Comparison of ENCODE assay signal across 16 cellular contexts in genomic region chr19:41919948-41920712, GRCh38. TPM values are rescaled to one million over a fixed set of nuclear protein-coding genes. Genes with fewer than 3 reads are reported as not detected.
"Had no signal": no experiment of that assay in that cellular context is flagged by ENCODE, and none has a peak within 500 bp of the region (broad histone marks: within the 10 kb centered on the region; RNA-seq: fewer than 3 reads in every experiment).

No MANE protein-coding gene starts in this region.

- H3K27ac ChIP-seq: ascending aorta, cardiac muscle cell, gastrocnemius medialis, thyroid gland had no signal

- H3K36me3 ChIP-seq: ascending aorta, cardiac muscle cell, gastrocnemius medialis, thyroid gland had no signal

- ATAC-seq: gastrocnemius medialis had no signal

- H3K4me3 Mint-ChIP-seq: activated CD4-positive, alpha-beta memory T cell treated with anti-CD3 and anti-CD28 coated beads for 36 hours; activated T-helper 1 cell treated with anti-CD3 and anti-CD28 coated beads, Interleukin-12 subunit alpha, Interleukin-12 subunit beta, Interleukin-2, Interleukin-4 antibody, amounts not matched to agents 30 ng/mL and 10 ng/mL and 1 ng/mL, durations not matched to agents 14 hours and 24 hours and 36 hours; nephron progenitor cell had no signal

- H3K4me3 ChIP-seq: ascending aorta, cardiac muscle cell, gastrocnemius medialis, thyroid gland had no signal

- H3K27me3 Mint-ChIP-seq: activated CD4-positive, alpha-beta memory T cell treated with anti-CD3 and anti-CD28 coated beads for 36 hours had no signal

- DNase-seq: activated CD4-positive, alpha-beta memory T cell treated with anti-CD3 and anti-CD28 coated beads for 36 hours; activated CD4-positive, CD25-positive, alpha-beta regulatory T cell treated with anti-CD3 and anti-CD28 coated beads, Interleukin-2, amount 50 U/mL, for 72 hours; activated CD8-positive, alpha-beta memory T cell treated with anti-CD3 and anti-CD28 coated beads, Interleukin-2, amount 50 U/mL, for 4 hours; activated naive CD4-positive, alpha-beta T cell; gastrocnemius medialis; kidney glomerular epithelial cell; mesendoderm; nephron progenitor cell; stimulated activated CD4-positive, alpha-beta T cell treated with anti-CD3 and anti-CD28 coated beads, Interleukin-4, amount 100 ng/mL, for 1 hour; thyroid gland had no signal

- H3K36me3 Mint-ChIP-seq: activated CD4-positive, alpha-beta memory T cell treated with anti-CD3 and anti-CD28 coated beads for 36 hours had no signal

- H3K9me3 ChIP-seq: ascending aorta, gastrocnemius medialis, thyroid gland had no signal

- H3K9me3 Mint-ChIP-seq: activated CD4-positive, alpha-beta memory T cell treated with anti-CD3 and anti-CD28 coated beads for 36 hours; activated T-helper 1 cell treated with anti-CD3 and anti-CD28 coated beads, Interleukin-12 subunit alpha, Interleukin-12 subunit beta, Interleukin-2, Interleukin-4 antibody, amounts not matched to agents 30 ng/mL and 10 ng/mL and 1 ng/mL, durations not matched to agents 14 hours and 24 hours and 36 hours; nephron progenitor cell had no signal

- H3K4me1 ChIP-seq: ascending aorta, gastrocnemius medialis, thyroid gland had no signal

RNA-seq across cellular contexts. Expression of gene ERFL, which starts 8.1 kb away (rescaled TPM):
- total RNA-seq: ascending aorta, gastrocnemius medialis, liver, pulmonary artery endothelial cell had no signal
- polyA plus RNA-seq: liver had no signal

RNA-seq across cellular contexts. Expression of gene CD79A, which starts 43.1 kb away (rescaled TPM):
- total RNA-seq: ascending aorta, cardiac muscle cell, osteocyte, pulmonary artery endothelial cell had no signal
